In the genomic region with DNA sequence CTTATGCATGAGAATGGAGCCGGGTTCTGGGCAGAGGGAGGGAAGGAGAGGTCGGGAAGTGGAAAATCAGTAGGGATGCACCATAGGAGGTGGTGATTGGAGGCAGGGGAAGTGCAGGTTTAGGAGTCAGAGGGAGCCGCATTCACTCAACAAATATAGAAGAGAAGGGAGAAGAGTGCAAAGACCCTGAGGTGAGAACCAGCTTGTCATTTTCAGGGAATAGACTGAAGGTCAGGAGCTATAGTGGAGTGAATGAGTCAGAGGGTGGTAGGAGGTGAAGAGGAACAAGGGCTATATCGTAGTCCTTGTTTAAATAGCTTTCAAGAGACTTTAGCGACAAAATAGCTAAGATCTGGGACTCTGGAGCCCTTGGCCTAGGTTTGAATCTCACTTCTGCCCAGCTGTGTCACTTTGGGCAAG, we compare ENCODE assay signal across 1 cellular context.
TF ChIP-seq lines count a peak whose summit lies in the region.

No MANE protein-coding gene starts in this region.

TF ChIP-seq in HepG2, 621 proteins besides CTCF, POLR2A, EP300 and RAD21:
- TF ChIP-seq ZNF607 (CRISPR knock-in tag; IDR thresholded peaks at IDR 0.05; ENCODE audit: borderline replicate concordance) (peak; percentile 18; the same call in 1 of the 2 replicates), ZKSCAN5 (CRISPR knock-in tag; IDR thresholded peaks at IDR 0.05) (peak; percentile 99), ZNF354B (CRISPR knock-in tag; IDR thresholded peaks at IDR 0.05) (no peak), ZNF737 (CRISPR knock-in tag; IDR thresholded peaks at IDR 0.05; ENCODE audit: borderline replicate concordance) (no peak), SAP130 (CRISPR knock-in tag; IDR thresholded peaks at IDR 0.05; ENCODE audit: low read depth) (peak; percentile 53), FOSL2 (CRISPR knock-in tag; IDR thresholded peaks at IDR 0.05) (peak; percentile 53)
- TF ChIP-seq, protein P1, sequence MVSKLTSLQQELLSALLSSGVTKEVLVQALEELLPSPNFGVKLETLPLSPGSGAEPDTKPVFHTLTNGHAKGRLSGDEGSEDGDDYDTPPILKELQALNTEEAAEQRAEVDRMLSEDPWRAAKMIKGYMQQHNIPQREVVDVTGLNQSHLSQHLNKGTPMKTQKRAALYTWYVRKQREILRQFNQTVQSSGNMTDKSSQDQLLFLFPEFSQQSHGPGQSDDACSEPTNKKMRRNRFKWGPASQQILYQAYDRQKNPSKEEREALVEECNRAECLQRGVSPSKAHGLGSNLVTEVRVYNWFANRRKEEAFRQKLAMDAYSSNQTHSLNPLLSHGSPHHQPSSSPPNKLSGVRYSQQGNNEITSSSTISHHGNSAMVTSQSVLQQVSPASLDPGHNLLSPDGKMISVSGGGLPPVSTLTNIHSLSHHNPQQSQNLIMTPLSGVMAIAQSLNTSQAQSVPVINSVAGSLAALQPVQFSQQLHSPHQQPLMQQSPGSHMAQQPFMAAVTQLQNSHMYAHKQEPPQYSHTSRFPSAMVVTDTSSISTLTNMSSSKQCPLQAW (CRISPR knock-in tag; IDR thresholded peaks at IDR 0.05) = peak; percentile 6; the same call in 1 of the 2 replicates
- TF ChIP-seq, protein P2, sequence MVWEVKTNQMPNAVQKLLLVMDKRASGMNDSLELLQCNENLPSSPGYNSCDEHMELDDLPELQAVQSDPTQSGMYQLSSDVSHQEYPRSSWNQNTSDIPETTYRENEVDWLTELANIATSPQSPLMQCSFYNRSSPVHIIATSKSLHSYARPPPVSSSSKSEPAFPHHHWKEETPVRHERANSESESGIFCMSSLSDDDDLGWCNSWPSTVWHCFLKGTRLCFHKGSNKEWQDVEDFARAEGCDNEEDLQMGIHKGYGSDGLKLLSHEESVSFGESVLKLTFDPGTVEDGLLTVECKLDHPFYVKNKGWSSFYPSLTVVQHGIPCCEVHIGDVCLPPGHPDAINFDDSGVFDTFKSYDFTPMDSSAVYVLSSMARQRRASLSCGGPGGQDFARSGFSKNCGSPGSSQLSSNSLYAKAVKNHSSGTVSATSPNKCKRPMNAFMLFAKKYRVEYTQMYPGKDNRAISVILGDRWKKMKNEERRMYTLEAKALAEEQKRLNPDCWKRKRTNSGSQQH (CRISPR knock-in tag; IDR thresholded peaks at IDR 0.05; ENCODE audit: low read depth) = no peak
